ENCODE assay signal across 10 cellular contexts in genomic region chr6:116016846-116017545, GRCh38. TPM values are rescaled to one million over a fixed set of nuclear protein-coding genes. Genes with fewer than 3 reads are reported as not detected.
A peak's percentile ranks its signal among the peaks of the same experiment; 100 is the strongest.
DNase-seq lines count a peak whose midpoint lies in the region; ATAC-seq and TF ChIP-seq lines count a peak whose summit lies in the region.
"Had no signal": no experiment of that assay in that cellular context is flagged by ENCODE, and none has a peak within 500 bp of the region (broad histone marks: within the 10 kb centered on the region; RNA-seq: fewer than 3 reads in every experiment).

No MANE protein-coding gene starts in this region.

- H3K27me3 ChIP-seq in tibial nerve: no peaks in the 10 kb centered on the region

- peaks cover 6% of the 10 kb centered on the region for H3K36me3 Mint-ChIP-seq in stimulated activated memory B cell treated with anti-CD40 and anti-IgM and Interleukin-4, amounts not matched to agents 10 μg/mL and 1 μg/mL and 100 μg/mL, for 72 hours

- TF ChIP-seq CTCF in fibroblast of the aortic adventitia (IDR thresholded peaks at IDR 0.05; ENCODE audit: insufficient read depth, low read length) (no peak), tibial nerve (IDR thresholded peaks at IDR 0.05) (no peak)

- H3K27me3 Mint-ChIP-seq in stimulated activated memory B cell treated with anti-CD40 and anti-IgM and Interleukin-4, amounts not matched to agents 10 μg/mL and 1 μg/mL and 100 μg/mL, for 72 hours: no peaks in the 10 kb centered on the region

- ATAC-seq in GM19455 (IDR thresholded peaks at IDR 0.05; ENCODE audit: unreplicated experiment) (peak; percentile 24), GM18505 (IDR thresholded peaks at IDR 0.05; ENCODE audit: unreplicated experiment) (no peak)
- no peak for ATAC-seq in stimulated activated memory B cell treated with anti-CD40 and anti-IgM and Interleukin-4, amounts not matched to agents 10 μg/mL and 1 μg/mL and 100 μg/mL, for 72 hours
- ATAC-seq: stimulated activated naive CD8-positive, alpha-beta T cell treated with anti-CD3 and anti-CD28 coated beads, Interleukin-15, Interleukin-2, amounts not matched to agents 100 U/mL and 50 U/mL, for 24 hours had no signal

- TF ChIP-seq POLR2A in GM18505 (IDR thresholded peaks at IDR 0.05; ENCODE audit: borderline replicate concordance, extremely low read depth, insufficient read depth, insufficient read length): no peak
- no peak for TF ChIP-seq POLR2A in tibial nerve (IDR thresholded peaks at IDR 0.05)

- H3K4me1 ChIP-seq in tibial nerve: peaks cover 0 to 12% (median 0%) of the 10 kb centered on the region in 4 donors

- peak overlapping the region; percentile 77 for H3K27ac Mint-ChIP-seq in stimulated activated memory B cell treated with anti-CD40 and anti-IgM and Interleukin-4, amounts not matched to agents 10 μg/mL and 1 μg/mL and 100 μg/mL, for 72 hours

- no peak overlapping the region for H3K27ac ChIP-seq in tibial nerve

- no peaks in the 10 kb centered on the region for H3K9me3 ChIP-seq in tibial nerve

- H3K9me3 Mint-ChIP-seq in stimulated activated memory B cell treated with anti-CD40 and anti-IgM and Interleukin-4, amounts not matched to agents 10 μg/mL and 1 μg/mL and 100 μg/mL, for 72 hours: no peaks in the 10 kb centered on the region

- WGBS in tibial nerve, 2 donors: 41 to 47% methylated on average over 4 of the region's 4 CpGs

- peak; percentile 23 for DNase-seq in NCI-H2029 treated with DMSO at 0.1 percent for 48 hours (lab: John Stamatoyannopoulos, UW)
- peak; percentile 52 for DNase-seq in fibroblast of the aortic adventitia (ENCODE audit: low read depth)
- no peak for DNase-seq in tibial nerve (ENCODE audit: low spot score in 2 of 2)
- no peak for DNase-seq in HUDEP-2 (lab: John Stamatoyannopoulos, UW; ENCODE audit: unreplicated experiment in 76 of 76)
- DNase-seq in effector CD8-positive, alpha-beta T cell (lab: John Stamatoyannopoulos, UW): no peak
- DNase-seq: cortex of kidney; stimulated activated naive CD8-positive, alpha-beta T cell treated with anti-CD3 and anti-CD28 coated beads, Interleukin-15, Interleukin-2, amounts not matched to agents 100 U/mL and 50 U/mL, for 24 hours had no signal

- no peak overlapping the region for H3K4me3 Mint-ChIP-seq in stimulated activated memory B cell treated with anti-CD40 and anti-IgM and Interleukin-4, amounts not matched to agents 10 μg/mL and 1 μg/mL and 100 μg/mL, for 72 hours

- no peaks in the 10 kb centered on the region for H3K36me3 ChIP-seq in tibial nerve

- no peak for TF ChIP-seq EP300 in tibial nerve (IDR thresholded peaks at IDR 0.05)

- H3K4me3 ChIP-seq in fibroblast of the aortic adventitia (ENCODE audit: low read depth, low read length): no peak overlapping the region
- no peak overlapping the region for H3K4me3 ChIP-seq in tibial nerve

- peaks cover 52% of the 10 kb centered on the region for H3K4me1 Mint-ChIP-seq in stimulated activated memory B cell treated with anti-CD40 and anti-IgM and Interleukin-4, amounts not matched to agents 10 μg/mL and 1 μg/mL and 100 μg/mL, for 72 hours

RNA-seq across cellular contexts. Expression of gene FRK, which starts 43.7 kb away (rescaled TPM):
- total RNA-seq in fibroblast of the aortic adventitia (ENCODE audit: low replicate concordance) (2.0 TPM in 2 replicates), tibial nerve (1 to 10 TPM in 2 of 4 donors, under 1 TPM in 2; 0.78 to 1.3 (median 0.97) TPM)

Comparison
In these comparisons a context has a peak if more than half of its experiments do, and no peak if none do; other contexts are left out.
1. DNase-seq: peak in NCI-H2029 treated with DMSO at 0.1 percent for 48 hours (single experiment) and fibroblast of the aortic adventitia (single experiment); none in tibial nerve (0 of 2), HUDEP-2 (0 of 76) and effector CD8-positive, alpha-beta T cell (single experiment).